In genomic region chr6:111997078-111997862, GRCh38 we compare ENCODE assay signal across 8 cellular contexts. TPM values are rescaled to one million over a fixed set of nuclear protein-coding genes. Genes with fewer than 3 reads are reported as not detected.
DNase-seq lines count a peak whose midpoint lies in the region; ATAC-seq and TF ChIP-seq lines count a peak whose summit lies in the region.

No MANE protein-coding gene starts in this region.

- H4K8ac ChIP-seq in mesendoderm (ENCODE audit: low read depth, low read length) = no peak overlapping the region

- H3K79me2 ChIP-seq in mesendoderm (ENCODE audit: control insufficient read depth, insufficient read depth, low read length) = no peaks in the 10 kb centered on the region

- TF ChIP-seq CTCF in AG09309 (IDR thresholded peaks at IDR 0.05; ENCODE audit: control insufficient read depth, insufficient read depth, low read depth, low read length, missing control alignments) = peak; percentile 90

- no peaks in the 10 kb centered on the region for H3K79me1 ChIP-seq in mesendoderm (ENCODE audit: low read length)

- no peaks in the 10 kb centered on the region for H3K27me3 ChIP-seq in mesendoderm (ENCODE audit: insufficient read depth, low read length, poor library complexity)

- no peak overlapping the region for H3K18ac ChIP-seq in mesendoderm (ENCODE audit: low read length)

- H3K4me1 ChIP-seq in mesendoderm (ENCODE audit: control insufficient read depth, low read depth, low read length) = no peaks in the 10 kb centered on the region

- H3K4ac ChIP-seq in mesendoderm (ENCODE audit: low read depth, low read length) = no peak overlapping the region

- peak overlapping the region in 1 of 2 donors; percentile 44 for H3K27ac Mint-ChIP-seq in effector memory CD8-positive, alpha-beta T cell

- no peak overlapping the region for H2BK120ac ChIP-seq in mesendoderm (ENCODE audit: low read depth, low read length)

- H3K27me3 Mint-ChIP-seq in effector memory CD8-positive, alpha-beta T cell = no peaks in the 10 kb centered on the region

- peaks cover 21 to 22% of the 10 kb centered on the region in 2 donors for H3K4me1 Mint-ChIP-seq in effector memory CD8-positive, alpha-beta T cell (ENCODE audit: low read depth in 2 of 2)

- H3K4me3 Mint-ChIP-seq in effector memory CD8-positive, alpha-beta T cell = peak overlapping the region; percentile 34 to 35

- H3K36me3 Mint-ChIP-seq in effector memory CD8-positive, alpha-beta T cell (ENCODE audit: insufficient read depth) = peaks cover 5% of the 10 kb centered on the region

- no peak overlapping the region for H4K5ac ChIP-seq in mesendoderm (ENCODE audit: low read length)

- DNase-seq in AG09309 (ENCODE audit: low read depth) (no peak), HT1080 (ENCODE audit: low read depth) (peak; percentile 70), mesendoderm (peak; percentile 87)
- DNase-seq in NK-92 treated with Interleukin-12 subunit alpha and Interleukin-12 subunit beta, amount 100 ng/mL, for 24 hours (lab: John Stamatoyannopoulos, UW) = peak; percentile 71
- peak; percentile 86 for DNase-seq in activated CD8-positive, alpha-beta memory T cell treated with anti-CD3 and anti-CD28 coated beads for 24 hours
- peak; percentile 69 to 73 (median 71) for DNase-seq in effector memory CD8-positive, alpha-beta T cell
- DNase-seq in stimulated activated CD8-positive, alpha-beta memory T cell treated with anti-CD3 and anti-CD28 coated beads, Interleukin-4, amount 100 ng/mL, for 24 hours (ENCODE audit: low read depth) = peak; percentile 54

- ATAC-seq in GM19025 (IDR thresholded peaks at IDR 0.05; ENCODE audit: low read depth, unreplicated experiment) = peak; percentile 48
- peak; percentile 81 for ATAC-seq in effector memory CD8-positive, alpha-beta T cell (replicated peaks)

- no peak overlapping the region for H3K27ac ChIP-seq in mesendoderm (ENCODE audit: low read depth, low read length)

- no peaks in the 10 kb centered on the region for H3K9me3 Mint-ChIP-seq in effector memory CD8-positive, alpha-beta T cell

- WGBS in mesendoderm (ENCODE audit: extremely low coverage, insufficient coverage, low lambda C conversion rate) = no CpG with 5 or more reads among the region's 24 CpGs

- H3K56ac ChIP-seq in mesendoderm (ENCODE audit: low read length) = no peak overlapping the region

- no peak overlapping the region for H3K4me2 ChIP-seq in mesendoderm (ENCODE audit: low read length)

- no peak overlapping the region for H2AK5ac ChIP-seq in mesendoderm (ENCODE audit: low read length)

- H2BK15ac ChIP-seq in mesendoderm (replicated peaks; ENCODE audit: low read depth) = no peak overlapping the region

- no peak overlapping the region for H2BK5ac ChIP-seq in mesendoderm (ENCODE audit: low read length)

- no peak overlapping the region for H3K23ac ChIP-seq in mesendoderm (ENCODE audit: low read length)

- no peaks in the 10 kb centered on the region for H3K36me3 ChIP-seq in mesendoderm (ENCODE audit: control insufficient read depth, insufficient read depth, low read length)

- H3K4me3 ChIP-seq in AG09309 (ENCODE audit: control insufficient read depth, low read depth, low read length) (no peak overlapping the region), mesendoderm (ENCODE audit: low read length) (no peak overlapping the region)

- H3K9ac ChIP-seq in mesendoderm (ENCODE audit: low read length) = no peak overlapping the region

RNA-seq across cellular contexts. Expression of gene CCN6, which starts 56.6 kb away (rescaled TPM):
- total RNA-seq in HT1080 (2014; rRNA removed; shearing (Covaris generic)) = not detected in 2 replicates
- not detected in 2 replicates for polyA plus RNA-seq in HT1080 (2015; cell fraction: cytosol; rRNA removed)
- polyA plus RNA-seq in HT1080 (2015; cell fraction: nucleus; rRNA removed) = not detected in 2 replicates
- polyA plus RNA-seq in mesendoderm (2013, experiment 1 of 2) = not detected
- polyA plus RNA-seq in mesendoderm (2013, experiment 2 of 2) = not detected
